ENCODE assay signal across 1 cellular context in the genomic region with DNA sequence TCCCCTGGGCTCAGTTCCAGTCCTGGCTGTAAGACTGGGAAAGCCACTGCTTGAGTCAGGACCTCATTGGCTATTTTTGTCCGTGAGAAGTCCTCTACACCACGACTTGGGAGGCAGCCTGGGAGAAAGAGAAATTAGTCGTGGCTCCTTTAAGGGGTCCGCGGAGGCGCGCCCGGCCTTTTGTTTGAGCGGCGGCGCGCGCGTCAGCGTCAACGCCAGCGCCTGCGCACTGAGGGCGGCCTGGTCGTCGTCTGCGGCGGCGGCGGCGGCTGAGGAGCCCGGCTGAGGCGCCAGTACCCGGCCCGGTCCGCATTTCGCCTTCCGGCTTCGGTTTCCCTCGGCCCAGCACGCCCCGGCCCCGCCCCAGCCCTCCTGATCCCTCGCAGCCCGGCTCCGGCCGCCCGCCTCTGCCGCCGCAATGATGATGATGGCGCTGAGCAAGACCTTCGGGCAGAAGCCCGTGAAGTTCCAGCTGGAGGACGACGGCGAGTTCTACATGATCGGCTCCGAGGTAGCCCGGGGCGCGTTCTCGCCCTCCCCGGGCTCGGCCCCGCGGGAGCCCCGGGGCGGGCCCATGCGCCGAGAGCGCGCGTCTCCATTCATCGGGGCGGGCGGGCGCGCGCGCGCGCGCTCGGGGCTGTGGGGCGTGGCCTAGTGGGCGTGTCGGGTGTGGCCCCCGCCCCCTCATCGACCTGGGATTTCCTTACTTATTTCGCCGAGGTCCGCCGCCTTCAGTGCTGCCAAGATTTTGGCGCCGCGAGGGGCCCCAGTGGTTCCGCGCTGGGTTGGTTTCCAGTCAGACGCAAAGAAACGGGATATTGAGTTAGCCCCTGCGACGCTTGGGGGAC.
TF ChIP-seq lines count a peak whose summit lies in the region.

Gene SMARCB1 (plus strand): TSS at position 215 of the 848 bp plus-strand sequence. CDS start 204 bp downstream, at position 419.

TF ChIP-seq in HEK293, 187 proteins besides CTCF, POLR2A, EP300 and RAD21 (continued from another document and continues in another):
- TF ChIP-seq, protein P1, sequence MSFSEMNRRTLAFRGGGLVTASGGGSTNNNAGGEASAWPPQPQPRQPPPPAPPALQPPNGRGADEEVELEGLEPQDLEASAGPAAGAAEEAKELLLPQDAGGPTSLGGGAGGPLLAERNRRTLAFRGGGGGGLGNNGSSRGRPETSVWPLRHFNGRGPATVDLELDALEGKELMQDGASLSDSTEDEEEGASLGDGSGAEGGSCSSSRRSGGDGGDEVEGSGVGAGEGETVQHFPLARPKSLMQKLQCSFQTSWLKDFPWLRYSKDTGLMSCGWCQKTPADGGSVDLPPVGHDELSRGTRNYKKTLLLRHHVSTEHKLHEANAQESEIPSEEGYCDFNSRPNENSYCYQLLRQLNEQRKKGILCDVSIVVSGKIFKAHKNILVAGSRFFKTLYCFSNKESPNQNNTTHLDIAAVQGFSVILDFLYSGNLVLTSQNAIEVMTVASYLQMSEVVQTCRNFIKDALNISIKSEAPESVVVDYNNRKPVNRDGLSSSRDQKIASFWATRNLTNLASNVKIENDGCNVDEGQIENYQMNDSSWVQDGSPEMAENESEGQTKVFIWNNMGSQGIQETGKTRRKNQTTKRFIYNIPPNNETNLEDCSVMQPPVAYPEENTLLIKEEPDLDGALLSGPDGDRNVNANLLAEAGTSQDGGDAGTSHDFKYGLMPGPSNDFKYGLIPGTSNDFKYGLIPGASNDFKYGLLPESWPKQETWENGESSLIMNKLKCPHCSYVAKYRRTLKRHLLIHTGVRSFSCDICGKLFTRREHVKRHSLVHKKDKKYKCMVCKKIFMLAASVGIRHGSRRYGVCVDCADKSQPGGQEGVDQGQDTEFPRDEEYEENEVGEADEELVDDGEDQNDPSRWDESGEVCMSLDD (tag by site-specific recombination; IDR thresholded peaks at IDR 0.05) = no peak
- TF ChIP-seq ZNF133 (tag by site-specific recombination; IDR thresholded peaks at IDR 0.05) (no peak), ZNF292 (tag by site-specific recombination; IDR thresholded peaks at IDR 0.05; ENCODE audit: borderline replicate concordance, low read depth) (no peak), ZNF830 (tag by site-specific recombination; IDR thresholded peaks at IDR 0.05; ENCODE audit: low read depth) (no peak), ZNF664 (tag by site-specific recombination; IDR thresholded peaks at IDR 0.05) (no peak), ZNF398 (tag by site-specific recombination; IDR thresholded peaks at IDR 0.05) (no peak), ZNF350 (tag by site-specific recombination; IDR thresholded peaks at IDR 0.05) (no peak), PATZ1 (tag by site-specific recombination; IDR thresholded peaks at IDR 0.05) (peak; percentile 76), ZNF48 (tag by site-specific recombination; IDR thresholded peaks at IDR 0.05) (no peak), ZNF24 (tag by site-specific recombination; IDR thresholded peaks at IDR 0.05) (no peak), SP7 (tag by site-specific recombination; IDR thresholded peaks at IDR 0.05) (peak; percentile 31; the same call in 1 of the 2 replicates), ZNF626 (tag by site-specific recombination; IDR thresholded peaks at IDR 0.05) (no peak), ZNF747 (tag by site-specific recombination; IDR thresholded peaks at IDR 0.05) (no peak), SP2 (tag by site-specific recombination; IDR thresholded peaks at IDR 0.05) (peak; percentile 35; the same call in 1 of the 2 replicates), ZNF561 (tag by site-specific recombination; IDR thresholded peaks at IDR 0.05; ENCODE audit: borderline replicate concordance) (peak; percentile 71; the same call in 1 of the 2 replicates), ZNF26 (tag by site-specific recombination; IDR thresholded peaks at IDR 0.05) (no peak), ZNF560 (tag by site-specific recombination; IDR thresholded peaks at IDR 0.05; ENCODE audit: borderline replicate concordance) (no peak), ZEB2 (tag by site-specific recombination; IDR thresholded peaks at IDR 0.05) (peak; percentile 80; the same call in 1 of the 2 replicates), ZNF530 (tag by site-specific recombination; IDR thresholded peaks at IDR 0.05; ENCODE audit: low read depth) (no peak), ZBTB17 (tag by site-specific recombination; IDR thresholded peaks at IDR 0.05) (no peak), ZNF585B (tag by site-specific recombination; IDR thresholded peaks at IDR 0.05) (no peak), ZBTB48 (tag by site-specific recombination; IDR thresholded peaks at IDR 0.05) (no peak), ZNF416 (tag by site-specific recombination; IDR thresholded peaks at IDR 0.05) (no peak), ZNF266 (tag by site-specific recombination; IDR thresholded peaks at IDR 0.05; ENCODE audit: low read depth) (no peak), ZNF335 (tag by site-specific recombination; conservative IDR thresholded peaks at IDR 0.05) (peak; percentile 64; the same call in 1 of the 2 replicates), AEBP2 (tag by site-specific recombination; IDR thresholded peaks at IDR 0.05; ENCODE audit: borderline replicate concordance) (no peak), ZNF140 (tag by site-specific recombination; IDR thresholded peaks at IDR 0.05) (no peak), ZNF707 (tag by site-specific recombination; IDR thresholded peaks at IDR 0.05) (no peak), ZFP69B (tag by site-specific recombination; IDR thresholded peaks at IDR 0.05) (peak; percentile 63; the same call in 1 of the 2 replicates), REPIN1 (tag by site-specific recombination; IDR thresholded peaks at IDR 0.05; ENCODE audit: low read depth) (no peak), ZNF837 (tag by site-specific recombination; IDR thresholded peaks at IDR 0.05) (no peak), ZFP37 (tag by site-specific recombination; IDR thresholded peaks at IDR 0.05) (no peak), ZNF433 (tag by site-specific recombination; IDR thresholded peaks at IDR 0.05; ENCODE audit: low read depth) (no peak), SP3 (tag by site-specific recombination; IDR thresholded peaks at IDR 0.05) (peak; percentile 70), ZNF239 (tag by site-specific recombination; IDR thresholded peaks at IDR 0.05) (no peak), BCL6B (tag by site-specific recombination; IDR thresholded peaks at IDR 0.05) (no peak), MZF1 (tag by site-specific recombination; IDR thresholded peaks at IDR 0.05; ENCODE audit: borderline replicate concordance) (no peak), ZBTB21 (tag by site-specific recombination; IDR thresholded peaks at IDR 0.05) (no peak), ZNF341 (tag by site-specific recombination; IDR thresholded peaks at IDR 0.05; ENCODE audit: low read depth) (no peak)
- TF ChIP-seq, protein P2, sequence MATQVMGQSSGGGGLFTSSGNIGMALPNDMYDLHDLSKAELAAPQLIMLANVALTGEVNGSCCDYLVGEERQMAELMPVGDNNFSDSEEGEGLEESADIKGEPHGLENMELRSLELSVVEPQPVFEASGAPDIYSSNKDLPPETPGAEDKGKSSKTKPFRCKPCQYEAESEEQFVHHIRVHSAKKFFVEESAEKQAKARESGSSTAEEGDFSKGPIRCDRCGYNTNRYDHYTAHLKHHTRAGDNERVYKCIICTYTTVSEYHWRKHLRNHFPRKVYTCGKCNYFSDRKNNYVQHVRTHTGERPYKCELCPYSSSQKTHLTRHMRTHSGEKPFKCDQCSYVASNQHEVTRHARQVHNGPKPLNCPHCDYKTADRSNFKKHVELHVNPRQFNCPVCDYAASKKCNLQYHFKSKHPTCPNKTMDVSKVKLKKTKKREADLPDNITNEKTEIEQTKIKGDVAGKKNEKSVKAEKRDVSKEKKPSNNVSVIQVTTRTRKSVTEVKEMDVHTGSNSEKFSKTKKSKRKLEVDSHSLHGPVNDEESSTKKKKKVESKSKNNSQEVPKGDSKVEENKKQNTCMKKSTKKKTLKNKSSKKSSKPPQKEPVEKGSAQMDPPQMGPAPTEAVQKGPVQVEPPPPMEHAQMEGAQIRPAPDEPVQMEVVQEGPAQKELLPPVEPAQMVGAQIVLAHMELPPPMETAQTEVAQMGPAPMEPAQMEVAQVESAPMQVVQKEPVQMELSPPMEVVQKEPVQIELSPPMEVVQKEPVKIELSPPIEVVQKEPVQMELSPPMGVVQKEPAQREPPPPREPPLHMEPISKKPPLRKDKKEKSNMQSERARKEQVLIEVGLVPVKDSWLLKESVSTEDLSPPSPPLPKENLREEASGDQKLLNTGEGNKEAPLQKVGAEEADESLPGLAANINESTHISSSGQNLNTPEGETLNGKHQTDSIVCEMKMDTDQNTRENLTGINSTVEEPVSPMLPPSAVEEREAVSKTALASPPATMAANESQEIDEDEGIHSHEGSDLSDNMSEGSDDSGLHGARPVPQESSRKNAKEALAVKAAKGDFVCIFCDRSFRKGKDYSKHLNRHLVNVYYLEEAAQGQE (tag by site-specific recombination; IDR thresholded peaks at IDR 0.05) = no peak
- TF ChIP-seq, protein P3, sequence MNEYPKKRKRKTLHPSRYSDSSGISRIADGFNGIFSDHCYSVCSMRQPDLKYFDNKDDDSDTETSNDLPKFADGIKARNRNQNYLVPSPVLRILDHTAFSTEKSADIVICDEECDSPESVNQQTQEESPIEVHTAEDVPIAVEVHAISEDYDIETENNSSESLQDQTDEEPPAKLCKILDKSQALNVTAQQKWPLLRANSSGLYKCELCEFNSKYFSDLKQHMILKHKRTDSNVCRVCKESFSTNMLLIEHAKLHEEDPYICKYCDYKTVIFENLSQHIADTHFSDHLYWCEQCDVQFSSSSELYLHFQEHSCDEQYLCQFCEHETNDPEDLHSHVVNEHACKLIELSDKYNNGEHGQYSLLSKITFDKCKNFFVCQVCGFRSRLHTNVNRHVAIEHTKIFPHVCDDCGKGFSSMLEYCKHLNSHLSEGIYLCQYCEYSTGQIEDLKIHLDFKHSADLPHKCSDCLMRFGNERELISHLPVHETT (tag by site-specific recombination; IDR thresholded peaks at IDR 0.05) = no peak
